9 cellular contexts compared by ENCODE assay signal in the genomic region with DNA sequence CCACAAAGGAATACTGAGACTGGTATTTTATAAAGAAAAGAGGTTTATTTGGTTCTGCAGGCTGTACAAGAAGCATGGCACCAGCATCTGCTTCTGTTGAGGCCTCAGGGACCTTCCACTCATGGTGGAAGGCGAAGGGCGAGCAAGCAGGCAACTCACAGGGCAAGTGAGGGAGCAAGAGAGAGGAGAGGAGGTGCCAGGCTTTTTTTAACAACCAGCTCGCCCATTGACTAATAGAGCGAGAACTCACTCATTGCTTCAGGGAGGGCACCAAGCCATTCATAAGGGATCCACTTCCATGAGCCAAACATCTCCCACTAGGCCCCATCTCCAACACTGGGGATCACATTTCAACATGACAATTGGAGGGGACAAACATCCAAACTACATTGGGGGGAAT. TPM values are rescaled to one million over a fixed set of nuclear protein-coding genes. Genes with fewer than 3 reads are reported as not detected.
A peak's percentile ranks its signal among the peaks of the same experiment; 100 is the strongest.
DNase-seq lines count a peak whose midpoint lies in the region; ATAC-seq and TF ChIP-seq lines count a peak whose summit lies in the region.
"Had no signal": no experiment of that assay in that cellular context is flagged by ENCODE, and none has a peak within 500 bp of the region (broad histone marks: within the 10 kb centered on the region; RNA-seq: fewer than 3 reads in every experiment).

No MANE protein-coding gene starts in this region.

- no peak overlapping the region for H3K9ac ChIP-seq in trophoblast cell (ENCODE audit: low read length)

- H3K36me3 ChIP-seq in DOHH2 (ENCODE audit: control insufficient read depth, low read length), result peaks cover 34% of the 10 kb centered on the region
- peaks cover 0 to 13% of the 10 kb centered on the region in 2 experiments for H3K36me3 ChIP-seq in trophoblast cell (ENCODE audit: control insufficient read depth in 1 of 2, insufficient read depth in 2 of 2, low read length in 2 of 2)

- no peak for ATAC-seq in GM21723 (IDR thresholded peaks at IDR 0.05; ENCODE audit: unreplicated experiment)

- H4K8ac ChIP-seq in trophoblast cell (ENCODE audit: low read depth, low read length), result peak overlapping the region; percentile 75

- H2BK120ac ChIP-seq in trophoblast cell (ENCODE audit: insufficient read depth, low read length, poor library complexity), result no peak overlapping the region

- H3K79me1 ChIP-seq in trophoblast cell (ENCODE audit: low read length), result peaks cover 21% of the 10 kb centered on the region

- TF ChIP-seq CTCF in DOHH2 (IDR thresholded peaks at IDR 0.05; ENCODE audit: low read depth, low read length, poor library complexity, severe bottlenecking), result no peak
- no peak for TF ChIP-seq CTCF in RWPE1 (conservative IDR thresholded peaks at IDR 0.05; ENCODE audit: low read depth)

- H3K79me2 ChIP-seq in DOHH2 (ENCODE audit: control insufficient read depth, low read length), result peaks cover 21% of the 10 kb centered on the region
- peaks cover 14% of the 10 kb centered on the region for H3K79me2 ChIP-seq in trophoblast cell (ENCODE audit: control insufficient read depth, insufficient read depth, low read length, poor library complexity)

- H3K18ac ChIP-seq in trophoblast cell (ENCODE audit: low read length), result peak overlapping the region; percentile 73

- H3K9me3 ChIP-seq in DOHH2 (ENCODE audit: control insufficient read depth, insufficient read depth, low read length) (no peaks in the 10 kb centered on the region), trophoblast cell (ENCODE audit: insufficient read depth, low read depth, low read length) (no peaks in the 10 kb centered on the region)

- H3K4me1 ChIP-seq in DOHH2 (ENCODE audit: control insufficient read depth, low read length), result peaks cover 14% of the 10 kb centered on the region
- H3K4me1 ChIP-seq in trophoblast cell (ENCODE audit: control insufficient read depth in 1 of 2, insufficient read depth in 2 of 2, low read length in 2 of 2), result peaks cover 9% of the 10 kb centered on the region in 2 experiments

- no peaks in the 10 kb centered on the region for H4K20me1 ChIP-seq in DOHH2 (ENCODE audit: control insufficient read depth, insufficient read depth, low read depth, low read length)

- no peak overlapping the region for H4K12ac ChIP-seq in trophoblast cell (ENCODE audit: low read depth, low read length)

- CTCF ChIA-PET in RWPE1 (lab: Yijun Ruan, JAX), result interaction anchor here (1.2 kb wide), 1 partner anchor 53 kb away, joined by 3 read pairs; no protein-coding TSS in a partner anchor

- no peaks in the 10 kb centered on the region for H3F3A ChIP-seq in DOHH2 (ENCODE audit: control insufficient read depth, insufficient read depth)

- H3K23ac ChIP-seq in trophoblast cell (ENCODE audit: low read length), result no peak overlapping the region

- peak overlapping the region; percentile 85 for H3K4ac ChIP-seq in trophoblast cell (ENCODE audit: low read depth, low read length)

- H3K4me2 ChIP-seq in DOHH2 (ENCODE audit: low read length) (peak overlapping the region; percentile 90), trophoblast cell (ENCODE audit: low read length) (peak overlapping the region; percentile 60)

- DNase-seq in RWPE1 (ENCODE audit: low spot score) (no peak), epithelial cell of prostate (ENCODE audit: low read depth, low spot score) (no peak), trophoblast cell (no peak), glomerular visceral epithelial cell (ENCODE audit: extremely low spot score) (no peak), NCI-H1436 (lab: John Stamatoyannopoulos, UW) (no peak), mucosa of gallbladder (ENCODE audit: low spot score) (no peak)

- peak overlapping the region; percentile 60 for H2BK5ac ChIP-seq in trophoblast cell (ENCODE audit: low read depth, low read length, poor library complexity)

- H2AFZ ChIP-seq in trophoblast cell (ENCODE audit: insufficient read depth, low read length, poor library complexity), result no peak overlapping the region

- H3K9me2 ChIP-seq in DOHH2 (replicated peaks; ENCODE audit: control insufficient read depth, low read length), result no peaks in the 10 kb centered on the region

- peak overlapping the region; percentile 15 for H2AK5ac ChIP-seq in trophoblast cell (ENCODE audit: low read length)

- WGBS in trophoblast cell (ENCODE audit: extremely low coverage, insufficient coverage, insufficient read length), result no CpG with 5 or more reads among the region's 4 CpGs

- peak overlapping the region; percentile 25 for H4K91ac ChIP-seq in trophoblast cell (ENCODE audit: low read depth, low read length)

- peak overlapping the region; percentile 18 for H2BK12ac ChIP-seq in trophoblast cell (ENCODE audit: low read length)

- no peak overlapping the region for H3K27ac ChIP-seq in DOHH2 (ENCODE audit: low read depth, low read length)
- peak overlapping the region; percentile 90 for H3K27ac ChIP-seq in RWPE1
- peak overlapping the region; percentile 86 for H3K27ac ChIP-seq in epithelial cell of prostate
- peak overlapping the region; percentile 5 for H3K27ac ChIP-seq in trophoblast cell (ENCODE audit: low read depth, low read length)

- peak overlapping the region; percentile 65 for H3K14ac ChIP-seq in trophoblast cell (ENCODE audit: low read length)

- H3K4me3 ChIP-seq in DOHH2 (ENCODE audit: low read length) (peak overlapping the region; percentile 99), trophoblast cell (ENCODE audit: low read depth, low read length) (no peak overlapping the region)

- H3K27me3 ChIP-seq in DOHH2 (ENCODE audit: control insufficient read depth, low read length) (no peaks in the 10 kb centered on the region), trophoblast cell (ENCODE audit: insufficient read depth, low read length) (no peaks in the 10 kb centered on the region)

- POLR2A ChIA-PET in RWPE1 (lab: Yijun Ruan, JAX; ENCODE audit: low non-redundant PET), result no interaction called here

RNA-seq across cellular contexts. Expression of a gene that starts 1.2 kb away (rescaled TPM):
- 139 and 148 TPM in 2 replicates for polyA plus RNA-seq in trophoblast cell (2013)
- total RNA-seq in mucosa of gallbladder, result 39.9 TPM

RNA-seq across cellular contexts. Expression of a gene that starts 33.2 kb away (rescaled TPM):
- 0.07 and 0.11 TPM in 2 replicates for polyA plus RNA-seq in trophoblast cell (2013)
- total RNA-seq in mucosa of gallbladder, result not detected
- total RNA-seq: urinary bladder had no signal
- polyA plus RNA-seq: urinary bladder had no signal

RNA-seq across cellular contexts. Expression of a gene that starts 52.2 kb away (rescaled TPM):
- polyA plus RNA-seq in trophoblast cell (2013), result 0.51 and 0.58 TPM in 2 replicates
- total RNA-seq in mucosa of gallbladder, result 27.2 TPM
